In genomic region chr19:42422092-42422575, GRCh38 we compare ENCODE assay signal across 8 cellular contexts. TPM values are rescaled to one million over a fixed set of nuclear protein-coding genes. Genes with fewer than 3 reads are reported as not detected.
DNase-seq lines count a peak whose midpoint lies in the region; ATAC-seq and TF ChIP-seq lines count a peak whose summit lies in the region.
"Had no signal": no experiment of that assay in that cellular context is flagged by ENCODE, and none has a peak within 500 bp of the region (broad histone marks: within the 10 kb centered on the region; RNA-seq: fewer than 3 reads in every experiment).

No MANE protein-coding gene starts in this region.

- no peaks in the 10 kb centered on the region for H3K9me3 Mint-ChIP-seq in activated T-helper 2 cell treated with anti-CD3 and anti-CD28 coated beads, Interferon-gamma antibody, Interleukin-2, Interleukin-4, amounts not matched to agents 10 μg/mL and 5 μg/mL and 100 μg/mL, durations not matched to agents 14 hours and 24 hours and 36 hours
- no peaks in the 10 kb centered on the region for H3K9me3 Mint-ChIP-seq in stimulated activated memory B cell treated with anti-CD40 and anti-IgM and Interleukin-4, amounts not matched to agents 10 μg/mL and 1 μg/mL and 100 μg/mL, for 72 hours

- H3K27ac ChIP-seq in HEK293 (ENCODE audit: extremely low read depth, low read depth, low read length) = no peak overlapping the region

- TF ChIP-seq CTCF in HEK293 (tag by site-specific recombination; IDR thresholded peaks at IDR 0.05) = no peak

- no peak for DNase-seq in activated T-helper 2 cell treated with anti-CD3 and anti-CD28 coated beads, Interferon-gamma antibody, Interleukin-2, Interleukin-4, amounts not matched to agents 10 μg/mL and 5 μg/mL and 100 μg/mL, durations not matched to agents 14 hours and 24 hours and 36 hours (ENCODE audit: low spot score)
- peak; percentile 59 for DNase-seq in left ventricle myocardium superior
- no peak for DNase-seq in NCI-H2171 treated with DMSO at 0.1 percent for 48 hours (lab: John Stamatoyannopoulos, UW)
- DNase-seq in NCI-H748 (lab: John Stamatoyannopoulos, UW; ENCODE audit: unreplicated experiment) = no peak

- POLR2A ChIA-PET in HEK293 (lab: Yijun Ruan, JAX) = no interaction called here

- H3K4me1 Mint-ChIP-seq in activated T-helper 2 cell treated with anti-CD3 and anti-CD28 coated beads, Interferon-gamma antibody, Interleukin-2, Interleukin-4, amounts not matched to agents 10 μg/mL and 5 μg/mL and 100 μg/mL, durations not matched to agents 14 hours and 24 hours and 36 hours (ENCODE audit: low read depth) = peaks cover 31% of the 10 kb centered on the region
- H3K4me1 Mint-ChIP-seq in stimulated activated memory B cell treated with anti-CD40 and anti-IgM and Interleukin-4, amounts not matched to agents 10 μg/mL and 1 μg/mL and 100 μg/mL, for 72 hours = peaks cover 58% of the 10 kb centered on the region

- H3K27ac Mint-ChIP-seq in activated T-helper 2 cell treated with anti-CD3 and anti-CD28 coated beads, Interferon-gamma antibody, Interleukin-2, Interleukin-4, amounts not matched to agents 10 μg/mL and 5 μg/mL and 100 μg/mL, durations not matched to agents 14 hours and 24 hours and 36 hours = no peak overlapping the region
- H3K27ac Mint-ChIP-seq in stimulated activated memory B cell treated with anti-CD40 and anti-IgM and Interleukin-4, amounts not matched to agents 10 μg/mL and 1 μg/mL and 100 μg/mL, for 72 hours = peak overlapping the region; percentile 94

- H3K4me3 Mint-ChIP-seq in activated T-helper 2 cell treated with anti-CD3 and anti-CD28 coated beads, Interferon-gamma antibody, Interleukin-2, Interleukin-4, amounts not matched to agents 10 μg/mL and 5 μg/mL and 100 μg/mL, durations not matched to agents 14 hours and 24 hours and 36 hours (ENCODE audit: low read depth) = peak overlapping the region; percentile 99
- peak overlapping the region; percentile 97 for H3K4me3 Mint-ChIP-seq in stimulated activated memory B cell treated with anti-CD40 and anti-IgM and Interleukin-4, amounts not matched to agents 10 μg/mL and 1 μg/mL and 100 μg/mL, for 72 hours

- no peaks in the 10 kb centered on the region for H3K9me3 ChIP-seq in HEK293 (ENCODE audit: control insufficient read depth, insufficient read depth, low read depth, low read length)

- CTCF ChIA-PET in HEK293 (lab: Yijun Ruan, JAX) = interaction anchor here (0.6 to 11.4 kb wide), 4 partner anchors 14 to 236 kb away, joined by 3 to 98 read pairs (median 46); partner anchors contain the start of gene CXCL17

- peak; percentile 68 for ATAC-seq in left ventricle myocardium superior
- ATAC-seq in stimulated activated memory B cell treated with anti-CD40 and anti-IgM and Interleukin-4, amounts not matched to agents 10 μg/mL and 1 μg/mL and 100 μg/mL, for 72 hours = no peak
- no peak for ATAC-seq in GM19328 (IDR thresholded peaks at IDR 0.05; ENCODE audit: unreplicated experiment)

- no peak overlapping the region for H3K4me3 ChIP-seq in HEK293 (ENCODE audit: low read depth, low read length)

- intact Hi-C loops in activated T-helper 2 cell treated with anti-CD3 and anti-CD28 coated beads, Interferon-gamma antibody, Interleukin-2, Interleukin-4, amounts not matched to agents 10 μg/mL and 5 μg/mL and 100 μg/mL, durations not matched to agents 14 hours and 24 hours and 36 hours (cut with micrococcal nuclease) = loop anchor here (2.0 to 10.0 kb wide), 5 partner anchors 19 to 1817 kb away; partner anchors contain the start of genes GSK3A and LTBP4
- intact Hi-C loops in left ventricle myocardium superior (cut with micrococcal nuclease) = no loop called here

- no peaks in the 10 kb centered on the region for H3K36me3 ChIP-seq in HEK293 (ENCODE audit: control insufficient read depth in 2 of 2, insufficient read depth in 1 of 2, low read length in 2 of 2)

- peaks cover 3% of the 10 kb centered on the region; the same call in 1 of the 2 replicates for H3K4me1 ChIP-seq in HEK293 (ENCODE audit: control insufficient read depth, insufficient read depth, low read length)

- H3K27me3 Mint-ChIP-seq in activated T-helper 2 cell treated with anti-CD3 and anti-CD28 coated beads, Interferon-gamma antibody, Interleukin-2, Interleukin-4, amounts not matched to agents 10 μg/mL and 5 μg/mL and 100 μg/mL, durations not matched to agents 14 hours and 24 hours and 36 hours (ENCODE audit: low read depth) = no peaks in the 10 kb centered on the region
- H3K27me3 Mint-ChIP-seq in stimulated activated memory B cell treated with anti-CD40 and anti-IgM and Interleukin-4, amounts not matched to agents 10 μg/mL and 1 μg/mL and 100 μg/mL, for 72 hours = no peaks in the 10 kb centered on the region

- H3K36me3 Mint-ChIP-seq in activated T-helper 2 cell treated with anti-CD3 and anti-CD28 coated beads, Interferon-gamma antibody, Interleukin-2, Interleukin-4, amounts not matched to agents 10 μg/mL and 5 μg/mL and 100 μg/mL, durations not matched to agents 14 hours and 24 hours and 36 hours (ENCODE audit: low read depth) = peaks cover 6% of the 10 kb centered on the region
- peaks cover 6% of the 10 kb centered on the region for H3K36me3 Mint-ChIP-seq in stimulated activated memory B cell treated with anti-CD40 and anti-IgM and Interleukin-4, amounts not matched to agents 10 μg/mL and 1 μg/mL and 100 μg/mL, for 72 hours

TF ChIP-seq in HEK293, 187 proteins besides CTCF, POLR2A, EP300 and RAD21:
- no peak for TF ChIP-seq ZNF704 (tag by site-specific recombination; IDR thresholded peaks at IDR 0.05)
- TF ChIP-seq ZBTB8A (tag by site-specific recombination; IDR thresholded peaks at IDR 0.05) = 0 out of 2 replicates have a peak, but pooled peaks have one; percentile 28
- peak; percentile 31; the same call in 1 of the 2 replicates for TF ChIP-seq ZFHX2 (tag by site-specific recombination; conservative IDR thresholded peaks at IDR 0.05)
- TF ChIP-seq ZIC2 (tag by site-specific recombination; IDR thresholded peaks at IDR 0.05) = 0 out of 2 replicates have a peak, but pooled peaks have one; percentile 13
TF ChIP-seq in HEK293: peak in this region for 3.

RNA-seq across cellular contexts. Expression of gene LIPE, which starts 5.1 kb away (rescaled TPM):
- 33.0 and 35.2 TPM in 2 replicates for total RNA-seq in activated T-helper 2 cell treated with anti-CD3 and anti-CD28 coated beads, Interferon-gamma antibody, Interleukin-2, Interleukin-4, amounts not matched to agents 10 μg/mL and 5 μg/mL and 100 μg/mL, durations not matched to agents 14 hours and 24 hours and 36 hours
- total RNA-seq in left ventricle myocardium superior = 41.0 TPM

RNA-seq across cellular contexts. Expression of gene CXCL17, which starts 20.6 kb away (rescaled TPM):
- total RNA-seq in activated T-helper 2 cell treated with anti-CD3 and anti-CD28 coated beads, Interferon-gamma antibody, Interleukin-2, Interleukin-4, amounts not matched to agents 10 μg/mL and 5 μg/mL and 100 μg/mL, durations not matched to agents 14 hours and 24 hours and 36 hours = not detected in 2 replicates
- not detected for total RNA-seq in left ventricle myocardium superior
- total RNA-seq: myocyte had no signal

RNA-seq across cellular contexts. Expression of gene CNFN, which starts 32.0 kb away (rescaled TPM):
- total RNA-seq in activated T-helper 2 cell treated with anti-CD3 and anti-CD28 coated beads, Interferon-gamma antibody, Interleukin-2, Interleukin-4, amounts not matched to agents 10 μg/mL and 5 μg/mL and 100 μg/mL, durations not matched to agents 14 hours and 24 hours and 36 hours = 0.53 TPM in 1 of 2 replicates, not detected in the other
- total RNA-seq in left ventricle myocardium superior = 0.55 TPM
- total RNA-seq: myocyte had no signal
